In the genomic region with DNA sequence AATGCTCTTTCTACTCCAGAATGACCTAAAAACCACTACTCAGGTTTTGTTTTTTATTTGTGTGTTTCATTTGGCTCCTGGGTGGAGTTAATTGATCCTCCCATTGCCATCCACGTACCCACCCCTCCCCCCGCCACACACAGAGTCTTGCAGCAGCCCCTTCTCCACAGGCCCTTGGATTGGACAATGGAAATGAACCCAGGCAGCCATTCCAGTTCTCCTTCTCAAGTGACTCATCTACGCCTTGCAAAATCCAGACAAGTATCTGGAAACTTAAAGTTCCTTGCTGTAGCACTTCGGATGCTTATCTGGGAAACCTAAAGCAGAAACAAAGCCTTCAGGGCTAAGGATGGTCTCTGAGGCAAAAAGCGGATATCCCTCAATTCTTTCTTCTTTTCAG, we compare ENCODE assay signal across 4 cellular contexts. TPM values are rescaled to one million over a fixed set of nuclear protein-coding genes. Genes with fewer than 3 reads are reported as not detected.
"Had no signal": no experiment of that assay in that cellular context is flagged by ENCODE, and none has a peak within 500 bp of the region (broad histone marks: within the 10 kb centered on the region; RNA-seq: fewer than 3 reads in every experiment).

No MANE protein-coding gene starts in this region.

RNA-seq across cellular contexts. Expression of a gene that starts 1.3 kb away (rescaled TPM):
- total RNA-seq: mesothelial cell of epicardium, neural crest cell, osteocyte, smooth muscle cell had no signal

RNA-seq across cellular contexts. Expression of a gene that starts 26.6 kb away (rescaled TPM):
- total RNA-seq: neural crest cell, osteocyte had no signal

RNA-seq across cellular contexts. Expression of a gene that starts 45.7 kb away (rescaled TPM):
- total RNA-seq: neural crest cell, osteocyte, smooth muscle cell had no signal
